1 cellular context compared by ENCODE assay signal in the genomic region with DNA sequence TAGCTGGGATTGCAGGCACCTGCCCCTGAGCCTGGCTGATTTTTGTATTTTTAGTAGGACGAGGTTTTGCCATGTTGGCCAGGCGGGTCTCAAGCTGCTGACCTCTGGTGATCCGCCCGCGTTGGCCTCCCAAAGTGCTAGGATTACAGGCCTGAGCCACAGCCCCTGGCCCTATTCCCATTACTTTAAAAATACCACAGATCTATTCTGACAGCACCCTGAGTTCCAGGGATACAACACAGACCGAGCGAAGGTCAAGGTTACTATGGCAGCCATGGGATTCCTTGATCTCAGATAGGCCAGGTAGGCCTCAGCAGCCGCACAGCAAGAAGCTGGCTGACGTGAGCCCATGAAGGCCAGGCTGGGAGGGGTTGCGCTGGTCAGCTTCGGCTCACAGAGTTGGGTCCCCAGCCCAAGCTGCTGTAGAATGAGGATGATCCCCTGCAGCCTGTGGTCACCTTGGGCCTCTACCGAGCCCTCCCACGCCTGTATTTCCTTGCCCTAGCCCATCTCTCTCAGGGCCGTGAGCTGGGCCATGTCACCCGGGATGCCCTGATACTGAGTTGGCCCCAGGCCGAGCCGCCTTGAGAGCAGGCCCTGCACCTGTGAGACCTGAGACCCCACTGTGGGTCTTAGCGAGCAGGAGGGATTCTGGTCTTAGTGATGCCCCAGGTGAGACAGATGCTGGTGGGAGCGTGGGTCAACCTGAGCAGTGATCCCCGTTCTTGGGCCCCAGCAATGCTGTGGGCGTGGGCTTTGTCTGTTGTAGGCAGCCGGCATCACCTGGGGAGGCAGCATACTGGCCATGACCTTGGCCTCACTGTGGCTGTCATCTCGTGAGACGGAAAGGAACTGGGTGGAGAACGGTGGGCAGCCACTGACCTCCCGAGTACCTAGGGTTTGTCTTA.
TF ChIP-seq lines count a peak whose summit lies in the region.

No MANE protein-coding gene starts in this region.

TF ChIP-seq in IMR-90, 13 proteins besides CTCF, POLR2A, EP300 and RAD21:
- no peak for TF ChIP-seq NFE2L2 (IDR thresholded peaks at IDR 0.05; ENCODE audit: low read depth, low read length)
